ENCODE assay signal across 19 cellular contexts in genomic region chr3:4418156-4418555, GRCh38. TPM values are rescaled to one million over a fixed set of nuclear protein-coding genes. Genes with fewer than 3 reads are reported as not detected.
DNase-seq lines count a peak whose midpoint lies in the region; ATAC-seq lines count a peak whose summit lies in the region.
"Had no signal": no experiment of that assay in that cellular context is flagged by ENCODE, and none has a peak within 500 bp of the region (broad histone marks: within the 10 kb centered on the region; RNA-seq: fewer than 3 reads in every experiment).

No MANE protein-coding gene starts in this region.

- H3K27ac ChIP-seq in SJCRH30 (peak overlapping the region; percentile 84), stomach smooth muscle (ENCODE audit: low read length) (peak overlapping the region; percentile 1)
- H3K27ac ChIP-seq: colonic mucosa, HL-60, right lobe of liver had no signal

- no peaks in the 10 kb centered on the region for H3K27me3 ChIP-seq in SJCRH30
- H3K27me3 ChIP-seq in stomach smooth muscle (ENCODE audit: control insufficient read depth in 1 of 2, insufficient read depth in 2 of 2, low read length in 2 of 2) = no peaks in the 10 kb centered on the region
- H3K27me3 ChIP-seq: colonic mucosa, right lobe of liver had no signal

- H3K36me3 ChIP-seq in SJCRH30 (no peaks in the 10 kb centered on the region), stomach smooth muscle (ENCODE audit: control insufficient read depth in 2 of 2, insufficient read depth in 2 of 2, low read length in 2 of 2) (peaks cover 7 to 9% of the 10 kb centered on the region in 2 donors)
- H3K36me3 ChIP-seq: colonic mucosa had no signal

- DNase-seq in activated CD4-positive, alpha-beta T cell treated with anti-CD3 and anti-CD28 coated beads for 48 hours = peak; percentile 38
- DNase-seq in activated CD4-positive, alpha-beta T cell treated with anti-CD3 and anti-CD28 coated beads, Interleukin-2, amount 50 U/mL, for 4 hours = no peak
- DNase-seq in SJCRH30 (peak; percentile 80 to 91), left kidney (ENCODE audit: low read depth, low spot score) (peak; percentile 8), inferior parietal cortex (ENCODE audit: extremely low spot score) (no peak), NCI-H226 (no peak)
- DNase-seq: activated CD4-positive, CD25-positive, alpha-beta regulatory T cell treated with anti-CD3 and anti-CD28 coated beads, Interleukin-2, amount 50 U/mL, for 72 hours; activated CD8-positive, alpha-beta memory T cell treated with anti-CD3 and anti-CD28 coated beads, Interleukin-2, amount 10 ng/mL, durations not matched to agents 7 days and 5 days; activated naive CD4-positive, alpha-beta T cell treated with anti-CD3 and anti-CD28 coated beads for 36 hours; C1 segment of cervical spinal cord; colonic mucosa; left cardiac atrium; NCI-H2029 treated with DMSO at 0.1 percent for 48 hours; right lobe of liver; SIG-M5 had no signal

- H3K4me1 ChIP-seq in SJCRH30 = peaks cover 31% of the 10 kb centered on the region
- peaks cover 8% of the 10 kb centered on the region for H3K4me1 ChIP-seq in stomach smooth muscle (ENCODE audit: control insufficient read depth, insufficient read depth, low read length)
- H3K4me1 ChIP-seq: colonic mucosa, right lobe of liver had no signal

- ATAC-seq in GM19452 (IDR thresholded peaks at IDR 0.05; ENCODE audit: unreplicated experiment) = no peak
- ATAC-seq: activated CD8-positive, alpha-beta memory T cell treated with anti-CD3 and anti-CD28 coated beads, Interleukin-2, amount 10 ng/mL, durations not matched to agents 7 days and 5 days; HCT116; right lobe of liver had no signal

- H3K9ac ChIP-seq in stomach smooth muscle (ENCODE audit: low read length in 2 of 2) = no peak overlapping the region

- H3K9me3 ChIP-seq in SJCRH30 (replicated peaks) (no peaks in the 10 kb centered on the region), stomach smooth muscle (ENCODE audit: control insufficient read depth in 2 of 2, low read length in 2 of 2) (no peaks in the 10 kb centered on the region)
- H3K9me3 ChIP-seq: colonic mucosa, right lobe of liver had no signal

- H3K4me3 ChIP-seq in SJCRH30 = no peak overlapping the region
- no peak overlapping the region for H3K4me3 ChIP-seq in stomach smooth muscle (ENCODE audit: low read length in 2 of 2)
- H3K4me3 ChIP-seq: colonic mucosa, right lobe of liver had no signal

RNA-seq across cellular contexts. Expression of gene SUMF1, which starts 48.9 kb away (rescaled TPM):
- 11.6 and 12.2 TPM in 2 replicates for total RNA-seq in SJCRH30 (2014; rRNA removed; shearing (Covaris generic))

Comparison
In these comparisons a context has a peak if more than half of its experiments do, and no peak if none do; other contexts are left out.
1. DNase-seq: peak in activated CD4-positive, alpha-beta T cell treated with anti-CD3 and anti-CD28 coated beads for 48 hours (single experiment), SJCRH30 (2 of 2) and left kidney (single experiment); none in activated CD4-positive, alpha-beta T cell treated with anti-CD3 and anti-CD28 coated beads, Interleukin-2, amount 50 U/mL, for 4 hours (0 of 2), inferior parietal cortex (single experiment) and NCI-H226 (single experiment).